In genomic region chr10:100803481-100803880, GRCh38 we compare ENCODE assay signal across 26 cellular contexts. TPM values are rescaled to one million over a fixed set of nuclear protein-coding genes. Genes with fewer than 3 reads are reported as not detected.
DNase-seq lines count a peak whose midpoint lies in the region; TF ChIP-seq lines count a peak whose summit lies in the region.
"Had no signal": no experiment of that assay in that cellular context is flagged by ENCODE, and none has a peak within 500 bp of the region (broad histone marks: within the 10 kb centered on the region; RNA-seq: fewer than 3 reads in every experiment).

No MANE protein-coding gene starts in this region.

- no peaks in the 10 kb centered on the region for H3K9me3 ChIP-seq in neural progenitor cell (ENCODE audit: low read depth)
- H3K9me3 ChIP-seq: BLaER1 had no signal

- H3K9ac ChIP-seq in neural progenitor cell = no peak overlapping the region
- H3K9ac ChIP-seq: BLaER1 had no signal

- H3K27ac ChIP-seq in neural progenitor cell (no peak overlapping the region), brain microvascular endothelial cell (no peak overlapping the region)
- H3K27ac ChIP-seq: 22Rv1, BLaER1, RWPE1 had no signal

- H3K4me3 Mint-ChIP-seq in chondrocyte (ENCODE audit: unreplicated experiment) (no peak overlapping the region), neural progenitor cell (peak overlapping the region; percentile 4)
- H3K4me3 Mint-ChIP-seq: CD4-positive, alpha-beta T cell had no signal

- no peaks in the 10 kb centered on the region for H3K36me3 Mint-ChIP-seq in chondrocyte (ENCODE audit: low read depth)
- H3K36me3 Mint-ChIP-seq in neural progenitor cell = no peaks in the 10 kb centered on the region

- TF ChIP-seq POLR2A in erythroblast (IDR thresholded peaks at IDR 0.05; ENCODE audit: low read length) = no peak

- no peaks in the 10 kb centered on the region for H3F3A ChIP-seq in neural progenitor cell (ENCODE audit: low read depth)

- no peak overlapping the region for H2AFZ ChIP-seq in neural progenitor cell (replicated peaks)

- peaks cover 21% of the 10 kb centered on the region for H4K20me1 ChIP-seq in neural progenitor cell (ENCODE audit: low read depth)
- H4K20me1 ChIP-seq: BLaER1 had no signal

- H3K79me2 ChIP-seq in neural progenitor cell (ENCODE audit: low read depth) = no peaks in the 10 kb centered on the region

- H3K9me3 Mint-ChIP-seq in chondrocyte (ENCODE audit: low read depth) = no peaks in the 10 kb centered on the region
- H3K9me3 Mint-ChIP-seq in neural progenitor cell = no peaks in the 10 kb centered on the region
- H3K9me3 Mint-ChIP-seq: CD4-positive, alpha-beta T cell had no signal

- peaks cover 12% of the 10 kb centered on the region for H3K4me1 ChIP-seq in neural progenitor cell
- H3K4me1 ChIP-seq: BLaER1 had no signal

- H3K4me2 ChIP-seq in neural progenitor cell = peak overlapping the region; percentile 54
- H3K4me2 ChIP-seq: BLaER1 had no signal

- DNase-seq in ELF-1 (ENCODE audit: low read depth, low spot score) (peak; percentile 21), chondrocyte (ENCODE audit: low spot score) (peak; percentile 58), iPS-NIHi11 (ENCODE audit: low spot score) (peak; percentile 45), neural progenitor cell (ENCODE audit: low spot score) (peak; percentile 21), erythroblast (lab: John Stamatoyannopoulos, UW) (no peak), brain microvascular endothelial cell (no peak), GDM1 (lab: John Stamatoyannopoulos, UW) (no peak), activated T-cell treated with anti-CD3 and anti-CD28 coated beads for 4 hours (no peak)
- DNase-seq: ACHN; COR-L47; DMS79; KG1; NCI-H1092; NCI-H1436 treated with DMSO at 0.1 percent for 48 hours; NCI-H2029; NCI-H2227 treated with DMSO at 0.1 percent for 48 hours; NCI-H510A treated with DMSO at 0.1 percent for 48 hours; NCI-H774; NK-92 treated with Interleukin-12 subunit alpha and Interleukin-12 subunit beta, amount 100 ng/mL, for 24 hours; SHP77 treated with DMSO at 0.1 percent for 48 hours had no signal

- peaks cover 73% of the 10 kb centered on the region for H3K27me3 Mint-ChIP-seq in chondrocyte (ENCODE audit: low read depth)
- peaks cover 21% of the 10 kb centered on the region for H3K27me3 Mint-ChIP-seq in neural progenitor cell (ENCODE audit: insufficient read depth, low read depth)

- TF ChIP-seq CTCF in chondrocyte (IDR thresholded peaks at IDR 0.05) = no peak
- TF ChIP-seq CTCF in neural progenitor cell (IDR thresholded peaks at IDR 0.05) = no peak
- no peak for TF ChIP-seq CTCF in brain microvascular endothelial cell (IDR thresholded peaks at IDR 0.05; ENCODE audit: low read depth, low read length, missing control alignments)

- in situ Hi-C loops in brain microvascular endothelial cell (cut with HindIII; ENCODE audit: low pct_ligation_motif_present, low sequenced_read_pairs) = no loop called here

- peaks cover 98% of the 10 kb centered on the region for H3K27me3 ChIP-seq in neural progenitor cell
- H3K27me3 ChIP-seq in brain microvascular endothelial cell (replicated peaks) = peaks cover 22% of the 10 kb centered on the region
- H3K27me3 ChIP-seq: BLaER1 had no signal

- H3K27ac Mint-ChIP-seq in chondrocyte (ENCODE audit: unreplicated experiment) (no peak overlapping the region), neural progenitor cell (no peak overlapping the region)
- H3K27ac Mint-ChIP-seq: CD4-positive, alpha-beta T cell had no signal

- H3K36me3 ChIP-seq in neural progenitor cell (no peaks in the 10 kb centered on the region), brain microvascular endothelial cell (replicated peaks) (no peaks in the 10 kb centered on the region)
- H3K36me3 ChIP-seq: BLaER1 had no signal

- H3K4me1 Mint-ChIP-seq in chondrocyte (ENCODE audit: low read depth) (no peaks in the 10 kb centered on the region), neural progenitor cell (peaks cover 24% of the 10 kb centered on the region)

- no peak overlapping the region for H3K4me3 ChIP-seq in neural progenitor cell
- no peak overlapping the region for H3K4me3 ChIP-seq in brain microvascular endothelial cell (ENCODE audit: low read depth, low read length)
- H3K4me3 ChIP-seq: BLaER1, GM12878 had no signal

RNA-seq across cellular contexts. Expression of gene PAX2, which starts 58.1 kb away (rescaled TPM):
- 0.62 to 0.87 TPM in 2 of 3 replicates, not detected in the other for total RNA-seq in chondrocyte
- total RNA-seq in neural progenitor cell (ENCODE audit: low replicate concordance) = 0.06 and 0.34 TPM in 2 replicates
- total RNA-seq: CD4-positive, alpha-beta T cell; GM12878; HT1080 had no signal

Comparison
In these comparisons a context has a peak if more than half of its experiments do, and no peak if none do; other contexts are left out.
1. DNase-seq: peak in ELF-1 (single experiment), chondrocyte (single experiment), iPS-NIHi11 (single experiment) and neural progenitor cell (single experiment); none in erythroblast (0 of 2), brain microvascular endothelial cell (single experiment), GDM1 (single experiment) and activated T-cell treated with anti-CD3 and anti-CD28 coated beads for 4 hours (single experiment).